ENCODE assay signal across 7 cellular contexts in the genomic region with DNA sequence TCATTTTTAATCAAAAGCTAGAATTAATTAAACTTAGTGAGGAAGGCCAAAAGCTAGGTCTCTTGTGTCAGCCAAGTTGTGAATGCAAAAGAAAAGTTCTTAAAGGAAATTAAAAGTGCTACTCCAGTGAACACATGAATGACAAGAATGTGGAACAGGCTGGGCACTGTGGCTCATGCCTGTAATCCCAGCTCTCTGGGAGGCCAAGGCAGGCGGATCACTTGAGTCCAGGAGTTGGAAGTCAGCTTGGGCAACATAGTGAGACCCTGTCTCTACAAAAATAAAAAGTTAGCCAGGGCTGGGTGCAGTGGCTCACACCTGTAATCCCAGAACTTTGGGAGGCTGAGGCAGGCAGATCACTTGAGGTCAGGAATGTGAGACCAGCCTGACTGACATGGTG. TPM values are rescaled to one million over a fixed set of nuclear protein-coding genes. Genes with fewer than 3 reads are reported as not detected.
DNase-seq lines count a peak whose midpoint lies in the region; ATAC-seq, FAIRE-seq and TF ChIP-seq lines count a peak whose summit lies in the region.
"Not testable (repeated sequence)": the region's sequence is repeated elsewhere in the genome, so short reads cannot be mapped to it uniquely, and the experiment has no call there.

No MANE protein-coding gene starts in this region.

- H3K4me3 Mint-ChIP-seq in chondrocyte (ENCODE audit: unreplicated experiment); nephron: not testable (repeated sequence)

- ATAC-seq in left lung (peak; percentile 91), upper lobe of right lung (peak; percentile 64)

- not testable (repeated sequence) for H3K4me3 ChIP-seq in kidney (ENCODE audit: low read length in 2 of 2); left lung; upper lobe of right lung

- not testable (repeated sequence) for H3K9me3 ChIP-seq in kidney (ENCODE audit: control insufficient read depth in 1 of 2, low read length in 2 of 2); left lung; upper lobe of right lung

- H3K9me3 Mint-ChIP-seq in chondrocyte (ENCODE audit: low read depth); nephron: not testable (repeated sequence)

- H3K36me3 ChIP-seq in kidney (ENCODE audit: control insufficient read depth in 1 of 2, insufficient read depth in 2 of 2, low read length in 2 of 2); left lung; upper lobe of right lung: not testable (repeated sequence)

- not testable (repeated sequence) for TF ChIP-seq CTCF in chondrocyte (IDR thresholded peaks at IDR 0.05); kidney (IDR thresholded peaks at IDR 0.05; ENCODE audit: borderline replicate concordance, extremely low read depth, insufficient read depth); left lung (IDR thresholded peaks at IDR 0.05); nephron (IDR thresholded peaks at IDR 0.05; ENCODE audit: unreplicated experiment in 3 of 3); upper lobe of right lung (IDR thresholded peaks at IDR 0.05)

- H3K4me1 Mint-ChIP-seq in chondrocyte (ENCODE audit: low read depth); nephron: not testable (repeated sequence)

- DNase-seq in EH (ENCODE audit: low read depth), result peak; percentile 46
- peak; percentile 46 for DNase-seq in RCC 7860 (ENCODE audit: low spot score)
- not testable (repeated sequence) for DNase-seq in chondrocyte (ENCODE audit: low spot score); left lung; upper lobe of right lung
- DNase-seq in kidney, result peak; percentile 54

- H3K27ac ChIP-seq in kidney (ENCODE audit: low read depth in 2 of 2, low read length in 2 of 2), result not testable (repeated sequence)
- H3K27ac ChIP-seq in left lung (peak overlapping the region in 1 of 2 donors; percentile 18), upper lobe of right lung (peak overlapping the region; percentile 58)

- not testable (repeated sequence) for H3K4me1 ChIP-seq in kidney (ENCODE audit: control insufficient read depth in 1 of 2, insufficient read depth in 1 of 2, low read depth in 1 of 2, low read length in 2 of 2); left lung; upper lobe of right lung

- peak; percentile 72 for FAIRE-seq in RCC 7860 (lab: Jason Lieb, UNC)
- FAIRE-seq in kidney (lab: Jason Lieb, UNC), result peak; percentile 69

- H3K36me3 Mint-ChIP-seq in chondrocyte (ENCODE audit: low read depth); nephron (ENCODE audit: low read depth): not testable (repeated sequence)

- intact Hi-C loops in kidney (cut with DNase I); left lung (cut with DNase I); upper lobe of right lung (cut with DNase I): not testable (repeated sequence)

- H3K27me3 ChIP-seq in left lung, upper lobe of right lung: not testable (repeated sequence)

- not testable (repeated sequence) for H3K27me3 Mint-ChIP-seq in chondrocyte (ENCODE audit: low read depth); nephron (ENCODE audit: low read depth)

- not testable (repeated sequence) for H3K9ac ChIP-seq in kidney (ENCODE audit: low read length in 2 of 2)

- H3K27ac Mint-ChIP-seq in chondrocyte (ENCODE audit: unreplicated experiment) (peak overlapping the region; percentile 57), nephron (peak overlapping the region; percentile 37 to 73 (median 73))

RNA-seq across cellular contexts. Expression of a gene that starts 18.8 kb away (rescaled TPM):
- 3.6 to 6.3 TPM (median 4.4 TPM) in 3 replicates for total RNA-seq in chondrocyte
- total RNA-seq in kidney, result 58.1 TPM
- polyA plus RNA-seq in kidney (ENCODE audit: insufficient read depth, low read depth, low replicate concordance), result 39.5 TPM
- total RNA-seq in left lung, result 100 to 1,000 TPM in 1 of 2 donors, 10 to 100 TPM in 1; 85.6 to 104 TPM
- 124 TPM for total RNA-seq in upper lobe of right lung

RNA-seq across cellular contexts. Expression of a gene that starts 38.5 kb away (rescaled TPM):
- total RNA-seq in chondrocyte (241 to 314 TPM (median 245 TPM) in 3 replicates), kidney (362 TPM), left lung (100 to 1,000 TPM; 266 to 355 TPM), upper lobe of right lung (298 TPM)
- polyA plus RNA-seq in kidney (ENCODE audit: insufficient read depth, low read depth, low replicate concordance), result 413 TPM
